Comparison of ENCODE assay signal across 32 cellular contexts in genomic region chr2:236553522-236553921, GRCh38. TPM values are rescaled to one million over a fixed set of nuclear protein-coding genes. Genes with fewer than 3 reads are reported as not detected.
DNase-seq lines count a peak whose midpoint lies in the region; ATAC-seq and TF ChIP-seq lines count a peak whose summit lies in the region.
"Had no signal": no experiment of that assay in that cellular context is flagged by ENCODE, and none has a peak within 500 bp of the region (broad histone marks: within the 10 kb centered on the region; RNA-seq: fewer than 3 reads in every experiment).

No MANE protein-coding gene starts in this region.

- H3K4me3 ChIP-seq in PC-3 (ENCODE audit: low read length): no peak overlapping the region
- H3K4me3 ChIP-seq: left ventricle myocardium inferior, PC-9, SK-N-MC, tibial nerve had no signal

- peaks cover 91% of the 10 kb centered on the region for H3K4me1 Mint-ChIP-seq in activated T-cell treated with anti-CD3 and anti-CD28 coated beads, Interleukin-2, amount 50 U/mL, for 24 hours (ENCODE audit: low read depth)
- H3K4me1 Mint-ChIP-seq in CD4-positive, alpha-beta T cell (ENCODE audit: low read depth): peaks cover 87% of the 10 kb centered on the region
- H3K4me1 Mint-ChIP-seq in activated T-helper 17 cell treated with anti-CD3 and anti-CD28 coated beads, Interleukin-2, amount 50 U/mL, for 72 hours: peaks cover 63% of the 10 kb centered on the region
- H3K4me1 Mint-ChIP-seq in immature natural killer cell: peaks cover 96% of the 10 kb centered on the region in 2 donors

- BruUV-seq in PC-3 (replicated peaks; lab: Mats Ljungman, UMichigan): no TSS peak

- no peaks in the 10 kb centered on the region for H4K20me1 ChIP-seq in PC-3 (ENCODE audit: low read length)

- CTCF ChIA-PET in CD4-positive, alpha-beta T cell (lab: Charles Lee): interaction anchor here (1.0 kb wide), 1 partner anchor 16 kb away, joined by 3 read pairs; the partner anchor contains the start of gene ACKR3
- CTCF ChIA-PET in PC-3 (lab: Charles Lee): no interaction called here

- peak overlapping the region; percentile 77 for H3K27ac Mint-ChIP-seq in activated T-cell treated with anti-CD3 and anti-CD28 coated beads, Interleukin-2, amount 50 U/mL, for 24 hours
- H3K27ac Mint-ChIP-seq in CD4-positive, alpha-beta T cell: peak overlapping the region; percentile 50
- H3K27ac Mint-ChIP-seq in activated T-helper 17 cell treated with anti-CD3 and anti-CD28 coated beads, Interleukin-2, amount 50 U/mL, for 72 hours: no peak overlapping the region
- peak overlapping the region in 4 of 6 donors; percentile 7 to 77 (median 68) for H3K27ac Mint-ChIP-seq in immature natural killer cell

- no peak overlapping the region for H3K4me2 ChIP-seq in PC-3 (ENCODE audit: low read length)
- H3K4me2 ChIP-seq: PC-9 had no signal

- no peaks in the 10 kb centered on the region for H3K9me2 ChIP-seq in PC-3 (replicated peaks; ENCODE audit: low read length)

- POLR2A ChIA-PET in CD4-positive, alpha-beta T cell (lab: Charles Lee): interaction anchor here (0.5 to 2.7 kb wide), 4 partner anchors 12 to 210 kb away, joined by 3 to 13 read pairs (median 3); partner anchors contain the start of gene ACKR3
- POLR2A ChIA-PET in PC-3 (lab: Charles Lee; ENCODE audit: unreplicated experiment): interaction anchor here (0.5 kb wide), 1 partner anchor 356 kb away, joined by 5 read pairs; no protein-coding TSS in a partner anchor

- H3K79me2 ChIP-seq in PC-3 (ENCODE audit: low read length): no peaks in the 10 kb centered on the region

- H3F3A ChIP-seq in PC-3 (ENCODE audit: low read length, unreplicated experiment): no peaks in the 10 kb centered on the region

- peaks cover 11% of the 10 kb centered on the region for H3K9me3 ChIP-seq in CD4-positive, alpha-beta T cell (ENCODE audit: control insufficient read depth, low read length)
- H3K9me3 ChIP-seq in PC-3 (ENCODE audit: low read length): no peaks in the 10 kb centered on the region

- ATAC-seq in CD4-positive, alpha-beta T cell (ENCODE audit: poor library complexity): no peak
- peak; percentile 36 for ATAC-seq in activated T-helper 17 cell treated with anti-CD3 and anti-CD28 coated beads, Interleukin-2, amount 50 U/mL, for 72 hours (replicated peaks)
- no peak for ATAC-seq in PC-3
- ATAC-seq: activated CD4-positive, CD25-positive, alpha-beta regulatory T cell treated with anti-CD3 and anti-CD28 coated beads, Interleukin-2, amount 50 U/mL, for 24 hours; esophagus mucosa; right cardiac atrium had no signal

- H3K36me3 Mint-ChIP-seq in activated T-cell treated with anti-CD3 and anti-CD28 coated beads, Interleukin-2, amount 50 U/mL, for 24 hours (ENCODE audit: low read depth): peaks cover 10% of the 10 kb centered on the region
- H3K36me3 Mint-ChIP-seq in CD4-positive, alpha-beta T cell (ENCODE audit: low read depth): peaks cover 17% of the 10 kb centered on the region
- H3K36me3 Mint-ChIP-seq in activated T-helper 17 cell treated with anti-CD3 and anti-CD28 coated beads, Interleukin-2, amount 50 U/mL, for 72 hours (ENCODE audit: low read depth): no peaks in the 10 kb centered on the region
- peaks cover 23 to 38% (median 37%) of the 10 kb centered on the region in 3 donors for H3K36me3 Mint-ChIP-seq in immature natural killer cell

- no peak overlapping the region for H3K27ac ChIP-seq in CD4-positive, alpha-beta T cell (ENCODE audit: low read depth, low read length)
- no peak overlapping the region for H3K27ac ChIP-seq in PC-3 (ENCODE audit: low read length)
- H3K27ac ChIP-seq: HL-60, left ventricle myocardium inferior, PC-9, SK-N-MC, tibial nerve had no signal

- no peaks in the 10 kb centered on the region for H3K27me3 Mint-ChIP-seq in activated T-cell treated with anti-CD3 and anti-CD28 coated beads, Interleukin-2, amount 50 U/mL, for 24 hours
- H3K27me3 Mint-ChIP-seq in CD4-positive, alpha-beta T cell: no peaks in the 10 kb centered on the region
- H3K27me3 Mint-ChIP-seq in activated T-helper 17 cell treated with anti-CD3 and anti-CD28 coated beads, Interleukin-2, amount 50 U/mL, for 72 hours: no peaks in the 10 kb centered on the region
- H3K27me3 Mint-ChIP-seq in immature natural killer cell (ENCODE audit: low read depth in 3 of 3): peaks cover 0 to 3% (median 2%) of the 10 kb centered on the region in 3 donors
- H3K27me3 Mint-ChIP-seq: B cell; dendritic cell treated with granulocyte-macrophage colony-stimulating factor and Interleukin-4, amounts not matched to agents 40 ng/mL and 50 ng/mL, for 4 days had no signal

- no peak overlapping the region for H3K9ac ChIP-seq in PC-3 (ENCODE audit: low read length)

- intact Hi-C loops in CD4-positive, alpha-beta T cell (cut with DNase I, micrococcal nuclease): no loop called here
- intact Hi-C loops in PC-3 (cut with micrococcal nuclease): no loop called here

- DNase-seq in activated T-cell treated with anti-CD3 and anti-CD28 coated beads, Interleukin-2, amount 50 U/mL, for 24 hours: no peak
- DNase-seq in activated T-cell treated with anti-CD3 and anti-CD28 coated beads, Interleukin-2, amount 50 U/mL, for 1 hour: no peak
- DNase-seq in CD4-positive, alpha-beta T cell: no peak
- no peak for DNase-seq in immature natural killer cell
- no peak for DNase-seq in hepatic stellate cell (ENCODE audit: low spot score)
- no peak for DNase-seq in PC-3
- DNase-seq in NCI-H524 (lab: John Stamatoyannopoulos, UW): no peak
- DNase-seq: caudate nucleus; DMS153; glutamatergic neuron; HCEC 1CT; KG1; left ventricle myocardium inferior; mesenchymal stem cell; MM.1S; NCI-H1417; NCI-H2029; NCI-H526; NK-92 treated with Interleukin-12 subunit alpha and Interleukin-12 subunit beta, amount 100 ng/mL, for 24 hours; PC-9; stimulated activated CD4-positive, alpha-beta T cell treated with anti-CD3 and anti-CD28 coated beads, Interleukin-2, amount 100 ng/mL, for 48 hours had no signal

- peaks cover 13% of the 10 kb centered on the region for H3K9me3 Mint-ChIP-seq in activated T-cell treated with anti-CD3 and anti-CD28 coated beads, Interleukin-2, amount 50 U/mL, for 24 hours
- H3K9me3 Mint-ChIP-seq in CD4-positive, alpha-beta T cell: no peaks in the 10 kb centered on the region
- no peaks in the 10 kb centered on the region for H3K9me3 Mint-ChIP-seq in activated T-helper 17 cell treated with anti-CD3 and anti-CD28 coated beads, Interleukin-2, amount 50 U/mL, for 72 hours
- peaks cover 2 to 17% (median 7%) of the 10 kb centered on the region in 6 donors for H3K9me3 Mint-ChIP-seq in immature natural killer cell

- no peaks in the 10 kb centered on the region for H3K4me1 ChIP-seq in PC-3 (ENCODE audit: insufficient read depth, low read length)
- H3K4me1 ChIP-seq: left ventricle myocardium inferior had no signal

- H3K4me3 Mint-ChIP-seq in activated T-cell treated with anti-CD3 and anti-CD28 coated beads, Interleukin-2, amount 50 U/mL, for 24 hours: peak overlapping the region; percentile 21
- H3K4me3 Mint-ChIP-seq in CD4-positive, alpha-beta T cell: no peak overlapping the region
- peak overlapping the region; percentile 71 for H3K4me3 Mint-ChIP-seq in activated T-helper 17 cell treated with anti-CD3 and anti-CD28 coated beads, Interleukin-2, amount 50 U/mL, for 72 hours
- peak overlapping the region in 1 of 5 donors; percentile 48 for H3K4me3 Mint-ChIP-seq in immature natural killer cell
- H3K4me3 Mint-ChIP-seq: B cell; dendritic cell treated with granulocyte-macrophage colony-stimulating factor and Interleukin-4, amounts not matched to agents 40 ng/mL and 50 ng/mL, for 4 days; T-helper 1 cell treated with Interleukin-12 subunit alpha and Interleukin-12 subunit beta and Interleukin-4 antibody, amounts not matched to agents 30 μg/mL and 1 μg/mL, for 36 hours had no signal

- no peaks in the 10 kb centered on the region for H3K27me3 ChIP-seq in CD4-positive, alpha-beta T cell (ENCODE audit: control insufficient read depth, insufficient read depth, low read length)
- H3K27me3 ChIP-seq in PC-3 (ENCODE audit: low read length): no peaks in the 10 kb centered on the region
- H3K27me3 ChIP-seq: tibial nerve had no signal

- H3K36me3 ChIP-seq in PC-3 (ENCODE audit: low read depth, low read length): no peaks in the 10 kb centered on the region
- H3K36me3 ChIP-seq: left ventricle myocardium inferior, tibial nerve had no signal

- no peak for TF ChIP-seq CTCF in CD4-positive, alpha-beta T cell (IDR thresholded peaks at IDR 0.05)
- TF ChIP-seq CTCF in PC-3 (conservative IDR thresholded peaks at IDR 0.05; ENCODE audit: low read depth, low read length): no peak

- no peak overlapping the region for H2AFZ ChIP-seq in PC-3 (ENCODE audit: low read length)
- H2AFZ ChIP-seq: PC-9 had no signal

RNA-seq across cellular contexts. Expression of gene ACKR3, which starts 16.1 kb away (rescaled TPM):
- total RNA-seq in CD4-positive, alpha-beta T cell: under 1 TPM; 0.61 to 0.74 TPM
- 1 to 10 TPM in 1 of 2 donors, under 1 TPM in 1; 0.86 to 1.7 TPM for total RNA-seq in activated T-helper 17 cell treated with anti-CD3 and anti-CD28 coated beads, Interleukin-2, amount 50 U/mL, for 72 hours
- polyA plus RNA-seq in immature natural killer cell: 1 to 10 TPM; 3.1 to 7.8 (median 5.9) TPM
- total RNA-seq in PC-3 (2014; rRNA removed): 0.86 and 3.1 TPM in 2 replicates
- total RNA-seq: fibroblast of villous mesenchyme had no signal
